ENCODE assay signal across 28 cellular contexts in the genomic region with DNA sequence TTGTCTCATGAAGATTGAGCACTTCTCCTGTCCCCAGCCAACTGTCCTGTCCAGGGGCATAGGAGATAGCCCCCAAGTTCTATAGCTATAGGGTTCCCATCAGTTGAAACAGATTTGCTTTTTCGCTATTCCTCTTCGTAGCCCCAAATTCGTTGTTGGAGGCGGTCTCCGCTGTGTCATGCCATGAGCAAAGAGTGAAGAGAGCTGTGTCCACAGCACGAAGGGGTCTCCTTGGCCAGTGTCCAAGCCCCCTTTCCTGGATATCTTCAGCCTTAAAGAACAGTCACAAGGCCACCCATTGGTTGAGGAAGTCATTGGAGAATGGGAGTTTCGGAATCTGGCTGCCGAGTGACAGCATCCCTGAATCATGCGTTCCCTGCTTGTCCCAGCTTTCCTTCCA. TPM values are rescaled to one million over a fixed set of nuclear protein-coding genes. Genes with fewer than 3 reads are reported as not detected.
"Had no signal": no experiment of that assay in that cellular context is flagged by ENCODE, and none has a peak within 500 bp of the region (broad histone marks: within the 10 kb centered on the region; RNA-seq: fewer than 3 reads in every experiment).

No MANE protein-coding gene starts in this region.

- H3K9me3 Mint-ChIP-seq: activated CD4-positive, alpha-beta memory T cell treated with anti-CD3 and anti-CD28 coated beads, Interleukin-2, amount 10 ng/mL, durations not matched to agents 7 days and 5 days; activated naive CD4-positive, alpha-beta T cell treated with anti-CD3 and anti-CD28 coated beads, Interleukin-2, amount 10 ng/mL, durations not matched to agents 7 days and 5 days; activated naive CD8-positive, alpha-beta T cell treated with anti-CD3 and anti-CD28 coated beads for 36 hours; activated T-helper 2 cell treated with anti-CD3 and anti-CD28 coated beads, Interferon-gamma antibody, Interleukin-2, Interleukin-4, amounts not matched to agents 10 μg/mL and 5 μg/mL and 100 μg/mL, durations not matched to agents 14 hours and 24 hours and 36 hours had no signal

- H3K27me3 ChIP-seq: breast epithelium, Peyer's patch, SJCRH30 had no signal

- ATAC-seq: activated CD4-positive, alpha-beta T cell treated with anti-CD3 and anti-CD28 coated beads for 36 hours had no signal

- H3K9me3 ChIP-seq: breast epithelium, Peyer's patch, SJCRH30, SK-N-SH had no signal

- H3K36me3 ChIP-seq: breast epithelium, SJCRH30, WERI-Rb-1 had no signal

- H3K27ac ChIP-seq: breast epithelium, Peyer's patch, RWPE1, SJCRH30, WERI-Rb-1 had no signal

- H3K4me3 Mint-ChIP-seq: activated CD4-positive, alpha-beta memory T cell treated with anti-CD3 and anti-CD28 coated beads, Interleukin-2, amount 10 ng/mL, durations not matched to agents 7 days and 5 days; activated CD4-positive, alpha-beta T cell treated with anti-CD3 and anti-CD28 coated beads for 36 hours; activated naive CD4-positive, alpha-beta T cell treated with anti-CD3 and anti-CD28 coated beads, Interleukin-2, amount 10 ng/mL, durations not matched to agents 7 days and 5 days; activated naive CD8-positive, alpha-beta T cell treated with anti-CD3 and anti-CD28 coated beads for 36 hours had no signal

- H3K4me1 Mint-ChIP-seq: activated CD4-positive, alpha-beta memory T cell treated with anti-CD3 and anti-CD28 coated beads, Interleukin-2, amount 10 ng/mL, durations not matched to agents 7 days and 5 days; activated CD4-positive, alpha-beta T cell treated with anti-CD3 and anti-CD28 coated beads for 36 hours; activated naive CD4-positive, alpha-beta T cell treated with anti-CD3 and anti-CD28 coated beads, Interleukin-2, amount 10 ng/mL, durations not matched to agents 7 days and 5 days; activated naive CD8-positive, alpha-beta T cell treated with anti-CD3 and anti-CD28 coated beads for 36 hours had no signal

- H3K27ac Mint-ChIP-seq: activated CD4-positive, alpha-beta memory T cell treated with anti-CD3 and anti-CD28 coated beads, Interleukin-2, amount 10 ng/mL, durations not matched to agents 7 days and 5 days; activated CD4-positive, alpha-beta T cell treated with anti-CD3 and anti-CD28 coated beads for 36 hours; activated naive CD4-positive, alpha-beta T cell treated with anti-CD3 and anti-CD28 coated beads, Interleukin-2, amount 10 ng/mL, durations not matched to agents 7 days and 5 days; activated naive CD8-positive, alpha-beta T cell treated with anti-CD3 and anti-CD28 coated beads for 36 hours; activated T-helper 2 cell treated with anti-CD3 and anti-CD28 coated beads, Interferon-gamma antibody, Interleukin-2, Interleukin-4, amounts not matched to agents 10 μg/mL and 5 μg/mL and 100 μg/mL, durations not matched to agents 14 hours and 24 hours and 36 hours had no signal

- H3K4me3 ChIP-seq: breast epithelium, Peyer's patch, SJCRH30 had no signal

- DNase-seq: activated CD4-positive, alpha-beta memory T cell treated with anti-CD3 and anti-CD28 coated beads, Interleukin-2, amount 10 ng/mL, durations not matched to agents 7 days and 5 days; activated CD4-positive, alpha-beta T cell treated with anti-CD3 and anti-CD28 coated beads for 36 hours; activated CD4-positive, alpha-beta T cell treated with anti-CD3 and anti-CD28 coated beads, Interleukin-2, amount 50 U/mL, for 1 hour; activated gamma-delta T cell treated with Interleukin-2 at 50 U/mL for 16 hours; activated naive CD4-positive, alpha-beta T cell treated with anti-CD3 and anti-CD28 coated beads, Interleukin-2, amount 10 ng/mL, durations not matched to agents 7 days and 5 days; activated naive CD8-positive, alpha-beta T cell treated with anti-CD3 and anti-CD28 coated beads for 36 hours; activated T-cell treated with anti-CD3 and anti-CD28 coated beads for 4 hours; activated T-cell treated with anti-CD3 and anti-CD28 coated beads, Interleukin-2, amount 50 U/mL, for 48 hours; caudate nucleus; Karpas-422; MM.1S; NCI-H1105; NCI-H1436 treated with DMSO at 0.1 percent for 48 hours; NCI-H187; NCI-H2081 treated with DMSO at 0.1 percent for 48 hours; NCI-H446; NCI-H524; Peyer's patch; Right ventricle myocardium superior; SJCRH30; SK-N-SH; T-helper 1 cell; WERI-Rb-1 had no signal

- H3K36me3 Mint-ChIP-seq: activated naive CD4-positive, alpha-beta T cell treated with anti-CD3 and anti-CD28 coated beads, Interleukin-2, amount 10 ng/mL, durations not matched to agents 7 days and 5 days; activated naive CD8-positive, alpha-beta T cell treated with anti-CD3 and anti-CD28 coated beads for 36 hours had no signal

RNA-seq across cellular contexts. Expression of a gene that starts 21.0 kb away (rescaled TPM):
- total RNA-seq: activated CD4-positive, alpha-beta memory T cell treated with anti-CD3 and anti-CD28 coated beads, Interleukin-2, amount 10 ng/mL, durations not matched to agents 7 days and 5 days; activated CD4-positive, alpha-beta T cell treated with anti-CD3 and anti-CD28 coated beads for 36 hours; activated CD8-positive, alpha-beta memory T cell treated with anti-CD3 and anti-CD28 coated beads for 36 hours; activated naive CD8-positive, alpha-beta T cell treated with anti-CD3 and anti-CD28 coated beads for 36 hours; activated T-helper 2 cell treated with anti-CD3 and anti-CD28 coated beads, Interferon-gamma antibody, Interleukin-2, Interleukin-4, amounts not matched to agents 10 μg/mL and 5 μg/mL and 100 μg/mL, durations not matched to agents 14 hours and 24 hours and 36 hours; T-helper 2 cell treated with Interferon-gamma antibody and Interleukin-4, amounts not matched to agents 100 ng/mL and 5 ng/mL, for 36 hours had no signal
